23 cellular contexts compared by ENCODE assay signal in genomic region chr1:20355828-20356735, GRCh38.
DNase-seq lines count a peak whose midpoint lies in the region; ATAC-seq and TF ChIP-seq lines count a peak whose summit lies in the region.
"Had no signal": no experiment of that assay in that cellular context is flagged by ENCODE, and none has a peak within 500 bp of the region (broad histone marks: within the 10 kb centered on the region; RNA-seq: fewer than 3 reads in every experiment).

No MANE protein-coding gene starts in this region.

- no peak for TF ChIP-seq CTCF in Calu3 (IDR thresholded peaks at IDR 0.05; ENCODE audit: unreplicated experiment)

- CTCF ChIA-PET in Calu3 (lab: Charles Lee), result no interaction called here

- H3K36me3 Mint-ChIP-seq in Calu3 (ENCODE audit: insufficient read depth, unreplicated experiment), result peaks cover 4% of the 10 kb centered on the region
- H3K36me3 Mint-ChIP-seq in activated T-helper 1 cell treated with anti-CD3 and anti-CD28 coated beads, Interleukin-12 subunit alpha, Interleukin-12 subunit beta, Interleukin-2, Interleukin-4 antibody, amounts not matched to agents 30 ng/mL and 10 ng/mL and 1 ng/mL, durations not matched to agents 14 hours and 24 hours and 36 hours (ENCODE audit: low read depth), result no peaks in the 10 kb centered on the region
- H3K36me3 Mint-ChIP-seq: brain; CD8-positive, alpha-beta T cell; naive thymus-derived CD4-positive, alpha-beta T cell; stimulated activated memory B cell treated with anti-CD40 and anti-IgM and Interleukin-4, amounts not matched to agents 10 μg/mL and 1 μg/mL and 100 μg/mL, for 72 hours; WTC11 had no signal

- BruUV-seq in Calu3 (replicated peaks; lab: Mats Ljungman, UMichigan), result no TSS peak

- no peak overlapping the region for H3K4me3 Mint-ChIP-seq in Calu3 (ENCODE audit: low read depth, unreplicated experiment)
- H3K4me3 Mint-ChIP-seq in activated T-helper 1 cell treated with anti-CD3 and anti-CD28 coated beads, Interleukin-12 subunit alpha, Interleukin-12 subunit beta, Interleukin-2, Interleukin-4 antibody, amounts not matched to agents 30 ng/mL and 10 ng/mL and 1 ng/mL, durations not matched to agents 14 hours and 24 hours and 36 hours, result no peak overlapping the region
- H3K4me3 Mint-ChIP-seq: brain; CD8-positive, alpha-beta T cell; endodermal cell; naive thymus-derived CD4-positive, alpha-beta T cell; stimulated activated memory B cell treated with anti-CD40 and anti-IgM and Interleukin-4, amounts not matched to agents 10 μg/mL and 1 μg/mL and 100 μg/mL, for 72 hours; T-helper 2 cell treated with Interferon-gamma antibody and Interleukin-4, amounts not matched to agents 5 μg/mL and 100 μg/mL, for 36 hours; WTC11 had no signal

- DNase-seq in activated CD4-positive, alpha-beta T cell treated with anti-CD3 and anti-CD28 coated beads for 48 hours, result peak; percentile 40
- DNase-seq in activated CD4-positive, alpha-beta T cell treated with anti-CD3 and anti-CD28 coated beads for 4 hours, result no peak
- peak; percentile 18 for DNase-seq in Calu3
- DNase-seq in epithelial cell of prostate (ENCODE audit: low read depth, low spot score), result peak; percentile 52
- peak; percentile 9 for DNase-seq in sciatic nerve (ENCODE audit: low spot score)
- DNase-seq in NOMO-1 treated with DMSO at 0.1 percent for 48 hours (lab: John Stamatoyannopoulos, UW; ENCODE audit: unreplicated experiment), result no peak
- DNase-seq in activated T-helper 1 cell treated with anti-CD3 and anti-CD28 coated beads, Interleukin-12 subunit alpha, Interleukin-12 subunit beta, Interleukin-2, Interleukin-4 antibody, amounts not matched to agents 30 ng/mL and 10 ng/mL and 1 ng/mL, durations not matched to agents 14 hours and 24 hours and 36 hours (ENCODE audit: low spot score), result no peak
- no peak for DNase-seq in inferior parietal cortex (ENCODE audit: extremely low spot score)
- DNase-seq: 8988T; CD8-positive, alpha-beta T cell; colonic mucosa; DMS79; endodermal cell; left colon; naive thymus-derived CD4-positive, alpha-beta T cell; NCI-H1436 treated with DMSO at 0.1 percent for 48 hours; NCI-H510A treated with DMSO at 0.1 percent for 48 hours; ovary; right lobe of liver had no signal

- H3K27me3 Mint-ChIP-seq in Calu3 (ENCODE audit: unreplicated experiment), result peaks cover 16% of the 10 kb centered on the region
- peaks cover 16% of the 10 kb centered on the region for H3K27me3 Mint-ChIP-seq in activated T-helper 1 cell treated with anti-CD3 and anti-CD28 coated beads, Interleukin-12 subunit alpha, Interleukin-12 subunit beta, Interleukin-2, Interleukin-4 antibody, amounts not matched to agents 30 ng/mL and 10 ng/mL and 1 ng/mL, durations not matched to agents 14 hours and 24 hours and 36 hours (ENCODE audit: insufficient read depth)
- H3K27me3 Mint-ChIP-seq: brain had no signal

- H3K4me1 Mint-ChIP-seq in Calu3 (ENCODE audit: low read depth, unreplicated experiment), result peaks cover 27% of the 10 kb centered on the region
- peaks cover 11% of the 10 kb centered on the region for H3K4me1 Mint-ChIP-seq in activated T-helper 1 cell treated with anti-CD3 and anti-CD28 coated beads, Interleukin-12 subunit alpha, Interleukin-12 subunit beta, Interleukin-2, Interleukin-4 antibody, amounts not matched to agents 30 ng/mL and 10 ng/mL and 1 ng/mL, durations not matched to agents 14 hours and 24 hours and 36 hours (ENCODE audit: low read depth)
- H3K4me1 Mint-ChIP-seq: endodermal cell had no signal

- H3K27ac Mint-ChIP-seq in Calu3 (ENCODE audit: unreplicated experiment), result no peak overlapping the region
- no peak overlapping the region for H3K27ac Mint-ChIP-seq in activated T-helper 1 cell treated with anti-CD3 and anti-CD28 coated beads, Interleukin-12 subunit alpha, Interleukin-12 subunit beta, Interleukin-2, Interleukin-4 antibody, amounts not matched to agents 30 ng/mL and 10 ng/mL and 1 ng/mL, durations not matched to agents 14 hours and 24 hours and 36 hours
- H3K27ac Mint-ChIP-seq: CD8-positive, alpha-beta T cell; endodermal cell; naive thymus-derived CD4-positive, alpha-beta T cell; stimulated activated memory B cell treated with anti-CD40 and anti-IgM and Interleukin-4, amounts not matched to agents 10 μg/mL and 1 μg/mL and 100 μg/mL, for 72 hours; T-helper 2 cell treated with Interferon-gamma antibody and Interleukin-4, amounts not matched to agents 5 μg/mL and 100 μg/mL, for 36 hours; WTC11 had no signal

- ATAC-seq in sciatic nerve, result no peak
- ATAC-seq: CD8-positive, alpha-beta T cell; left colon; naive thymus-derived CD4-positive, alpha-beta T cell; right lobe of liver; stimulated activated memory B cell treated with anti-CD40 and anti-IgM and Interleukin-4, amounts not matched to agents 10 μg/mL and 1 μg/mL and 100 μg/mL, for 72 hours; WTC11 had no signal

- H3K27ac ChIP-seq in epithelial cell of prostate, result peak overlapping the region; percentile 69
- H3K27ac ChIP-seq: colonic mucosa, ovary, right lobe of liver had no signal

- H3K9me3 Mint-ChIP-seq in Calu3 (ENCODE audit: low read depth, unreplicated experiment), result no peaks in the 10 kb centered on the region
- no peaks in the 10 kb centered on the region for H3K9me3 Mint-ChIP-seq in activated T-helper 1 cell treated with anti-CD3 and anti-CD28 coated beads, Interleukin-12 subunit alpha, Interleukin-12 subunit beta, Interleukin-2, Interleukin-4 antibody, amounts not matched to agents 30 ng/mL and 10 ng/mL and 1 ng/mL, durations not matched to agents 14 hours and 24 hours and 36 hours
- H3K9me3 Mint-ChIP-seq: CD8-positive, alpha-beta T cell; endodermal cell; naive thymus-derived CD4-positive, alpha-beta T cell; stimulated activated memory B cell treated with anti-CD40 and anti-IgM and Interleukin-4, amounts not matched to agents 10 μg/mL and 1 μg/mL and 100 μg/mL, for 72 hours; T-helper 2 cell treated with Interferon-gamma antibody and Interleukin-4, amounts not matched to agents 5 μg/mL and 100 μg/mL, for 36 hours; WTC11 had no signal

- intact Hi-C loops in Calu3 (cut with micrococcal nuclease; ENCODE audit: unreplicated experiment) (loop anchor here (5.0 kb wide), 1 partner anchor 144 kb away; no protein-coding TSS in a partner anchor), sciatic nerve (cut with DNase I) (no loop called here)
- intact Hi-C loops in activated T-helper 1 cell treated with anti-CD3 and anti-CD28 coated beads, Interleukin-12 subunit alpha, Interleukin-12 subunit beta, Interleukin-2, Interleukin-4 antibody, amounts not matched to agents 30 ng/mL and 10 ng/mL and 1 ng/mL, durations not matched to agents 14 hours and 24 hours and 36 hours (cut with micrococcal nuclease), result no loop called here

Comparison
In these comparisons a context has a peak if more than half of its experiments do, and no peak if none do; other contexts are left out.
1. DNase-seq: peak in activated CD4-positive, alpha-beta T cell treated with anti-CD3 and anti-CD28 coated beads for 48 hours (single experiment), Calu3 (single experiment), epithelial cell of prostate (single experiment) and sciatic nerve (single experiment); none in activated CD4-positive, alpha-beta T cell treated with anti-CD3 and anti-CD28 coated beads for 4 hours (0 of 2), NOMO-1 treated with DMSO at 0.1 percent for 48 hours (single experiment), activated T-helper 1 cell treated with anti-CD3 and anti-CD28 coated beads, Interleukin-12 subunit alpha, Interleukin-12 subunit beta, Interleukin-2, Interleukin-4 antibody, amounts not matched to agents 30 ng/mL and 10 ng/mL and 1 ng/mL, durations not matched to agents 14 hours and 24 hours and 36 hours (single experiment) and inferior parietal cortex (single experiment).